In the genomic region with DNA sequence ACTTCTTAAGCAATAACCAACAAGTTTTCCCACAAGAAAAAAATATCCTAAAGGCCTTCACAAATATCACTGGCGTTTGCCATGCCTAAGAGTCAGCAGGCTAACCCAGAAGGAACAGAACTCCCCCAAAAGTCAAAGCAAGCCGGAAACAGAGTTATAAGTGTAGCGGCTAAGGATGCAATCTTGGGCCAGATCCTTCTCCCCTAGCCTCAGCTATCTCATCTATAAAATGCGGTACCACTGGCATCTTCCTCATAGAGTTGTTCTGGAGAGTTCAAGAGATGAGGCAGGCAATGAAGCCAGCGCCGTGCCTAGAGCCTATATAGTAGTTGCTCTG, we compare ENCODE assay signal across 8 cellular contexts. TPM values are rescaled to one million over a fixed set of nuclear protein-coding genes. Genes with fewer than 3 reads are reported as not detected.
A peak's percentile ranks its signal among the peaks of the same experiment; 100 is the strongest.
DNase-seq lines count a peak whose midpoint lies in the region; ATAC-seq and TF ChIP-seq lines count a peak whose summit lies in the region.

No MANE protein-coding gene starts in this region.

- CTCF ChIA-PET in activated CD8-positive, alpha-beta memory T cell treated with anti-CD3 and anti-CD28 coated beads, Interleukin-2, amount 10 ng/mL, durations not matched to agents 7 days and 5 days (lab: Charles Lee): interaction anchor here (0.6 to 3.0 kb wide), 7 partner anchors 16 to 433 kb away, joined by 3 to 13 read pairs (median 4); no protein-coding TSS in a partner anchor

- H3K4me1 ChIP-seq in left lung (peaks cover 9 to 40% of the 10 kb centered on the region in 2 donors), thyroid gland (peaks cover 42 to 44% of the 10 kb centered on the region in 2 donors)

- H3K27ac Mint-ChIP-seq in activated CD8-positive, alpha-beta memory T cell treated with anti-CD3 and anti-CD28 coated beads, Interleukin-2, amount 10 ng/mL, durations not matched to agents 7 days and 5 days: peak overlapping the region; percentile 88
- peak overlapping the region; percentile 89 for H3K27ac Mint-ChIP-seq in activated naive CD8-positive, alpha-beta T cell treated with anti-CD3 and anti-CD28 coated beads, Interleukin-2, amount 50 U/mL, for 24 hours

- H3K9me3 Mint-ChIP-seq in activated CD8-positive, alpha-beta memory T cell treated with anti-CD3 and anti-CD28 coated beads, Interleukin-2, amount 10 ng/mL, durations not matched to agents 7 days and 5 days (ENCODE audit: low read depth): no peaks in the 10 kb centered on the region
- H3K9me3 Mint-ChIP-seq in activated naive CD8-positive, alpha-beta T cell treated with anti-CD3 and anti-CD28 coated beads, Interleukin-2, amount 50 U/mL, for 24 hours: no peaks in the 10 kb centered on the region

- peaks cover 0 to 15% of the 10 kb centered on the region in 2 donors for H3K36me3 ChIP-seq in left lung
- no peaks in the 10 kb centered on the region for H3K36me3 ChIP-seq in thyroid gland

- peak overlapping the region; percentile 87 for H3K4me3 Mint-ChIP-seq in activated CD8-positive, alpha-beta memory T cell treated with anti-CD3 and anti-CD28 coated beads, Interleukin-2, amount 10 ng/mL, durations not matched to agents 7 days and 5 days
- H3K4me3 Mint-ChIP-seq in activated naive CD8-positive, alpha-beta T cell treated with anti-CD3 and anti-CD28 coated beads, Interleukin-2, amount 50 U/mL, for 24 hours: peak overlapping the region; percentile 91

- 10 to 19% methylated on average over 6 of the region's 6 CpGs for WGBS in thyroid gland, 2 donors

- ATAC-seq in activated CD8-positive, alpha-beta memory T cell treated with anti-CD3 and anti-CD28 coated beads, Interleukin-2, amount 10 ng/mL, durations not matched to agents 7 days and 5 days: no peak
- no peak for ATAC-seq in activated naive CD8-positive, alpha-beta T cell treated with anti-CD3 and anti-CD28 coated beads, Interleukin-2, amount 50 U/mL, for 24 hours
- peak; percentile 2 for ATAC-seq in left lung
- no peak for ATAC-seq in HG02840 (IDR thresholded peaks at IDR 0.05; ENCODE audit: low FRiP score, unreplicated experiment)
- no peak for ATAC-seq in GM18873 (IDR thresholded peaks at IDR 0.05; ENCODE audit: low FRiP score, unreplicated experiment)

- DNase-seq in activated CD8-positive, alpha-beta memory T cell treated with anti-CD3 and anti-CD28 coated beads, Interleukin-2, amount 10 ng/mL, durations not matched to agents 7 days and 5 days: no peak
- no peak for DNase-seq in activated CD8-positive, alpha-beta memory T cell treated with anti-CD3 and anti-CD28 coated beads, Interleukin-2, amount 50 U/mL, for 48 hours
- no peak for DNase-seq in activated naive CD8-positive, alpha-beta T cell treated with anti-CD3 and anti-CD28 coated beads, Interleukin-2, amount 50 U/mL, for 24 hours
- DNase-seq in left lung (no peak), thyroid gland (no peak), NCI-H2107 treated with DMSO at 0.1 percent for 48 hours (lab: John Stamatoyannopoulos, UW; ENCODE audit: unreplicated experiment) (no peak)

- H3K27ac ChIP-seq in left lung (peak overlapping the region in 1 of 2 donors; percentile 64), thyroid gland (peak overlapping the region in 1 of 3 donors; percentile 73)

- peaks cover 33% of the 10 kb centered on the region for H3K4me1 Mint-ChIP-seq in activated CD8-positive, alpha-beta memory T cell treated with anti-CD3 and anti-CD28 coated beads, Interleukin-2, amount 10 ng/mL, durations not matched to agents 7 days and 5 days
- peaks cover 38% of the 10 kb centered on the region for H3K4me1 Mint-ChIP-seq in activated naive CD8-positive, alpha-beta T cell treated with anti-CD3 and anti-CD28 coated beads, Interleukin-2, amount 50 U/mL, for 24 hours

- H3K4me3 ChIP-seq in left lung (peak overlapping the region; percentile 67 to 91), thyroid gland (replicated peaks in 1 of 3) (peak overlapping the region; percentile 52 to 74 (median 63))

- H3K36me3 Mint-ChIP-seq in activated CD8-positive, alpha-beta memory T cell treated with anti-CD3 and anti-CD28 coated beads, Interleukin-2, amount 10 ng/mL, durations not matched to agents 7 days and 5 days: peaks cover 20% of the 10 kb centered on the region
- H3K36me3 Mint-ChIP-seq in activated naive CD8-positive, alpha-beta T cell treated with anti-CD3 and anti-CD28 coated beads, Interleukin-2, amount 50 U/mL, for 24 hours (ENCODE audit: low read depth): peaks cover 21% of the 10 kb centered on the region

- TF ChIP-seq CTCF in left lung (IDR thresholded peaks at IDR 0.05) (no peak), thyroid gland (IDR thresholded peaks at IDR 0.05) (no peak)

- H3K9me3 ChIP-seq in left lung: no peaks in the 10 kb centered on the region
- no peaks in the 10 kb centered on the region for H3K9me3 ChIP-seq in thyroid gland

- peaks cover 2% of the 10 kb centered on the region for H3K27me3 Mint-ChIP-seq in activated CD8-positive, alpha-beta memory T cell treated with anti-CD3 and anti-CD28 coated beads, Interleukin-2, amount 10 ng/mL, durations not matched to agents 7 days and 5 days
- peaks cover 3% of the 10 kb centered on the region for H3K27me3 Mint-ChIP-seq in activated naive CD8-positive, alpha-beta T cell treated with anti-CD3 and anti-CD28 coated beads, Interleukin-2, amount 50 U/mL, for 24 hours

- intact Hi-C loops in left lung (cut with DNase I): no loop called here
- intact Hi-C loops in thyroid gland (cut with DNase I): no loop called here

- TF ChIP-seq POLR2A in thyroid gland (IDR thresholded peaks at IDR 0.05): no peak

- H3K27me3 ChIP-seq in left lung: no peaks in the 10 kb centered on the region
- H3K27me3 ChIP-seq in thyroid gland: no peaks in the 10 kb centered on the region

RNA-seq across cellular contexts. Expression of a gene that starts 0.6 kb away (rescaled TPM):
- 10 to 100 TPM; 51.4 to 53.5 TPM for total RNA-seq in activated CD8-positive, alpha-beta memory T cell treated with anti-CD3 and anti-CD28 coated beads, Interleukin-2, amount 10 ng/mL, durations not matched to agents 7 days and 5 days
- total RNA-seq in left lung (10 to 100 TPM; 38.6 to 47.6 TPM), thyroid gland (10 to 100 TPM; 17.3 to 43.3 (median 35.5) TPM)

RNA-seq across cellular contexts. Expression of a gene that starts 6.4 kb away (rescaled TPM):
- total RNA-seq in activated CD8-positive, alpha-beta memory T cell treated with anti-CD3 and anti-CD28 coated beads, Interleukin-2, amount 10 ng/mL, durations not matched to agents 7 days and 5 days: 1 to 10 TPM; 1.8 to 2.6 TPM
- total RNA-seq in left lung (1 to 10 TPM; 3.8 to 6.7 TPM), thyroid gland (1 to 10 TPM in 3 of 4 donors, not detected in 1; 1.0 to 5.2 (median 1.6) TPM)

RNA-seq across cellular contexts. Expression of a gene that starts 20.2 kb away (rescaled TPM):
- 10 to 100 TPM; 64.7 to 71.4 TPM for total RNA-seq in activated CD8-positive, alpha-beta memory T cell treated with anti-CD3 and anti-CD28 coated beads, Interleukin-2, amount 10 ng/mL, durations not matched to agents 7 days and 5 days
- total RNA-seq in left lung (10 to 100 TPM; 62.5 to 89.9 TPM), thyroid gland (10 to 100 TPM in 3 of 4 donors, 1 to 10 TPM in 1; 8.9 to 27.4 (median 19.1) TPM)

RNA-seq across cellular contexts. Expression of a gene that starts 37.6 kb away (rescaled TPM):
- 10 to 100 TPM; 75.7 to 93.5 TPM for total RNA-seq in activated CD8-positive, alpha-beta memory T cell treated with anti-CD3 and anti-CD28 coated beads, Interleukin-2, amount 10 ng/mL, durations not matched to agents 7 days and 5 days
- 10 to 100 TPM; 43.5 to 57.0 TPM for total RNA-seq in left lung
- total RNA-seq in thyroid gland: 100 to 1,000 TPM in 1 of 4 donors, 10 to 100 TPM in 3; 39.2 to 124 (median 50.8) TPM

RNA-seq across cellular contexts. Expression of a gene that starts 43.8 kb away (rescaled TPM):
- total RNA-seq in activated CD8-positive, alpha-beta memory T cell treated with anti-CD3 and anti-CD28 coated beads, Interleukin-2, amount 10 ng/mL, durations not matched to agents 7 days and 5 days: 100 to 1,000 TPM in 1 of 2 experiments, 10 to 100 TPM in 1; 60.8 to 116 TPM
- total RNA-seq in left lung: 10 to 100 TPM; 60.7 to 67.3 TPM
- 10 to 100 TPM; 18.3 to 34.7 (median 24.9) TPM for total RNA-seq in thyroid gland
